2 cellular contexts compared by ENCODE assay signal in the genomic region with DNA sequence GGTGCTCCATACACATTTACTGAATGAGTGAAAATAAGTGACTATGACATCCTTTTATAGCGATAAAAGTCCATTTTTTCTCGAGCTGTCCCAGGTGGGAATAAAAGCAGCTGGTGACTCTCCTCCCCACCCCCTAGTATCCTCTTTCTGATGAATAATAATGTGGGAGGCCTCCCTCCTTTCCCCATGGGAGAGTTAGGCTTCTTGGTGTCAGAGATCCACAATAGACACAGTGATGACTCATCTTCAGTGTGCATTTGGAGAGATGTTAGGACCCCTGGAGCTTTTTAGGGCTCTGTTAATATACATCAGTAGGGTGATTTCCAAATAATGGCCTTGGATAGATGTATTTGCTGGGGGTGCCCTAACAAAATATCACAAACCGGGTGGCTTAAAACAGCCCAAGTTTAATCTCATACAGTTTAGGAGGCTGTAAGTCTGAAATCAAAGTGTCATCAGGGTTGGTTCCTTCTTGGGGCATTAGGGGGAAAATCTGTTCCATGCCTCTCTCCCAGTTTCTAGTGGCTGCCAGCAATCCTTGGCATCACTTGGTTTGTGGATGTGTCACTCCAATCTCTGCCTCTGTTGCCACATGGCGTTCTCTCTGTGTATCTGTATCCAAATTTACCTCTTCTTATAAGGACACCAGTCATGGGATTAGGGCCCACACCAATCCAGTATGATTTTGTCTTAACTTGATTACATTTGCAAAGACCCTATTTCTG.
TF ChIP-seq lines count a peak whose summit lies in the region.

No MANE protein-coding gene starts in this region.

TF ChIP-seq in SK-N-SH, 30 proteins besides CTCF, POLR2A, EP300 and RAD21 (continued from another document):
- no peak for TF ChIP-seq EZH2phosphoT487 (IDR thresholded peaks at IDR 0.05; ENCODE audit: borderline replicate concordance, low read depth)

TF ChIP-seq in SK-N-SH treated with all-trans-retinoic acid at 6 μM for 48 hours, 23 proteins besides CTCF, POLR2A, EP300 and RAD21 (continued from another document):
- TF ChIP-seq, protein P1, sequence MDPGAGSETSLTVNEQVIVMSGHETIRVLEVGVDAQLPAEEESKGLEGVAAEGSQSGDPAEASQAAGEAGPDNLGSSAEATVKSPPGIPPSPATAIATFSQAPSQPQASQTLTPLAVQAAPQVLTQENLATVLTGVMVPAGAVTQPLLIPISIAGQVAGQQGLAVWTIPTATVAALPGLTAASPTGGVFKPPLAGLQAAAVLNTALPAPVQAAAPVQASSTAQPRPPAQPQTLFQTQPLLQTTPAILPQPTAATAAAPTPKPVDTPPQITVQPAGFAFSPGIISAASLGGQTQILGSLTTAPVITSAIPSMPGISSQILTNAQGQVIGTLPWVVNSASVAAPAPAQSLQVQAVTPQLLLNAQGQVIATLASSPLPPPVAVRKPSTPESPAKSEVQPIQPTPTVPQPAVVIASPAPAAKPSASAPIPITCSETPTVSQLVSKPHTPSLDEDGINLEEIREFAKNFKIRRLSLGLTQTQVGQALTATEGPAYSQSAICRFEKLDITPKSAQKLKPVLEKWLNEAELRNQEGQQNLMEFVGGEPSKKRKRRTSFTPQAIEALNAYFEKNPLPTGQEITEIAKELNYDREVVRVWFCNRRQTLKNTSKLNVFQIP (CRISPR knock-in tag; IDR thresholded peaks at IDR 0.05; ENCODE audit: borderline replicate concordance, low read depth): no peak
- TF ChIP-seq ZFP30 (CRISPR knock-in tag; IDR thresholded peaks at IDR 0.05): no peak
- TF ChIP-seq SNAI2 (CRISPR knock-in tag; IDR thresholded peaks at IDR 0.05): no peak
- no peak for TF ChIP-seq ESRRG (CRISPR knock-in tag; IDR thresholded peaks at IDR 0.05)
- no peak for TF ChIP-seq TOX (CRISPR knock-in tag; IDR thresholded peaks at IDR 0.05; ENCODE audit: borderline replicate concordance)
- no peak for TF ChIP-seq OSR1 (CRISPR knock-in tag; IDR thresholded peaks at IDR 0.05)
- TF ChIP-seq BACH2 (CRISPR knock-in tag; IDR thresholded peaks at IDR 0.05; ENCODE audit: borderline replicate concordance): no peak
- no peak for TF ChIP-seq CSRNP3 (CRISPR knock-in tag; IDR thresholded peaks at IDR 0.05)
- TF ChIP-seq GLIS3 (CRISPR knock-in tag; IDR thresholded peaks at IDR 0.05): no peak
- no peak for TF ChIP-seq RARB (CRISPR knock-in tag; IDR thresholded peaks at IDR 0.05)
